27 cellular contexts compared by ENCODE assay signal in genomic region chr10:42997151-42997848, GRCh38.
DNase-seq lines count a peak whose midpoint lies in the region; ATAC-seq and TF ChIP-seq lines count a peak whose summit lies in the region.
"Had no signal": no experiment of that assay in that cellular context is flagged by ENCODE, and none has a peak within 500 bp of the region (broad histone marks: within the 10 kb centered on the region; RNA-seq: fewer than 3 reads in every experiment).

No MANE protein-coding gene starts in this region.

- H3K9me3 ChIP-seq in sigmoid colon: no peaks in the 10 kb centered on the region

- no peak overlapping the region for H3K4me3 ChIP-seq in H7 (ENCODE audit: insufficient read depth, low read depth, low read length)
- H3K4me3 ChIP-seq in sigmoid colon: no peak overlapping the region
- H3K4me3 ChIP-seq: GM23338 had no signal

- TF ChIP-seq CTCF in sigmoid colon (IDR thresholded peaks at IDR 0.05): no peak

- no peaks in the 10 kb centered on the region for H3K4me1 ChIP-seq in sigmoid colon

- WGBS in sigmoid colon, 2 donors: 86 to 89% methylated on average over 6 of the region's 6 CpGs

- intact Hi-C loops in Right ventricle myocardium inferior (cut with DNase I): no loop called here
- intact Hi-C loops in Right ventricle myocardium superior (cut with DNase I): loop anchor here (10.0 kb wide), 1 partner anchor 508 kb away; no protein-coding TSS in a partner anchor
- intact Hi-C loops in sigmoid colon (cut with DNase I): no loop called here

- ATAC-seq in Right ventricle myocardium inferior: no peak
- ATAC-seq in Right ventricle myocardium superior (ENCODE audit: poor library complexity): no peak
- no peak for ATAC-seq in GM21360 (IDR thresholded peaks at IDR 0.05; ENCODE audit: unreplicated experiment)
- ATAC-seq in GM19035 (IDR thresholded peaks at IDR 0.05; ENCODE audit: unreplicated experiment): no peak
- ATAC-seq: GM23338, HCT116, PC-3 had no signal

- no peak overlapping the region for H3K27ac ChIP-seq in sigmoid colon

- H3K36me3 ChIP-seq in H7 (replicated peaks; ENCODE audit: control insufficient read depth, insufficient read depth, low read length) (no peaks in the 10 kb centered on the region), sigmoid colon (no peaks in the 10 kb centered on the region)

- H3K27me3 ChIP-seq in H7 (ENCODE audit: control insufficient read depth, insufficient read depth, low read length): no peaks in the 10 kb centered on the region
- no peaks in the 10 kb centered on the region for H3K27me3 ChIP-seq in sigmoid colon

- no peak for TF ChIP-seq EP300 in sigmoid colon (IDR thresholded peaks at IDR 0.05)

- DNase-seq in Right ventricle myocardium inferior (ENCODE audit: missing footprints) (peak; percentile 31), Right ventricle myocardium superior (no peak), H7 (peak; percentile 19), epidermal melanocyte (ENCODE audit: insufficient read length, low spot score) (peak; percentile 5), sigmoid colon (peak; percentile 42), 8988T (no peak)
- DNase-seq: DMS 273 treated with DMSO at 0.1 percent for 48 hours; DMS79; EL; GDM1; Kasumi-1; MV-4-11; NCI-H1105; NCI-H146; NCI-H2029; NCI-H446; NCI-H524 treated with DMSO at 0.1 percent for 48 hours; NCI-H774; NK-92 treated with Interleukin-12 subunit alpha and Interleukin-12 subunit beta, amount 100 ng/mL, for 24 hours; PC-3; RPMI8226; SHP77 treated with DMSO at 0.1 percent for 48 hours; SW 1271 had no signal

- TF ChIP-seq POLR2A in sigmoid colon (IDR thresholded peaks at IDR 0.05): no peak

Comparison
In these comparisons a context has a peak if more than half of its experiments do, and no peak if none do; other contexts are left out.
1. DNase-seq: peak in Right ventricle myocardium inferior (single experiment), H7 (single experiment), epidermal melanocyte (single experiment) and sigmoid colon (single experiment); none in Right ventricle myocardium superior (single experiment) and 8988T (single experiment).